ENCODE assay signal across 1 cellular context in genomic region chr15:68211656-68212320, GRCh38.
TF ChIP-seq lines count a peak whose summit lies in the region.

No MANE protein-coding gene starts in this region.

TF ChIP-seq in H1, 55 proteins besides CTCF, POLR2A, EP300 and RAD21:
- TF ChIP-seq USF2 (IDR thresholded peaks at IDR 0.05; ENCODE audit: low read length) (no peak), POLR2AphosphoS5 (IDR thresholded peaks at IDR 0.05; ENCODE audit: low read depth, low read length) (peak; percentile 26; the same call in 1 of the 2 replicates)
